8 cellular contexts compared by ENCODE assay signal in the genomic region with DNA sequence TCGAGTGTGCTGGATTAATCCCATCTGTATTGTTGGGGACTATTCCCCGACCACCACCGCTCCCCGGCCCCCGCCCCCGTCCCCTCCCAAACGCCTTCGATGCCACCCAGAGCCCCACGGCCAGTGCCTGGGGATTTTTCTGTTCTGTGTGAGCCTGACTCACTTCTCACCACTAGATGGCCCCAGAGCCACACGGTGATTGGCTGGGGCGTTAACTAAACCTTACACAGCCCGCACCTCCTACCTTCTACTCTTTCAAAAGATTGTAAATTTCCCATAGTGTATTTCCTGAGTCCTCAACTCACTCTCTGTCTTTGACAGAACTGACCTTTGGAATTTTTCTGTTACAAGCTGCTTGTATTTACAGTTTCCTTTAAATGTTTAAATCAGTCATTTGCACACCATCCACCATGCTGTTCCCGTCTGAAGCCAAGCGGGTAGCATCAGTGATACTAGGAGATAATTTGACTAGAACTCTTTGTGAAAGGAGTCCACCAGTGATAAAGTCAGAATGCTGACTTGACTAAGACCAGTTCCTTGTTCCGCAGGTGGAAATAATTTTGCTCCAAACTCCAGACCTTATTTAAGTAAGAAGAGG.
DNase-seq lines count a peak whose midpoint lies in the region; ATAC-seq, FAIRE-seq and TF ChIP-seq lines count a peak whose summit lies in the region.

No MANE protein-coding gene starts in this region.

- dilution Hi-C loops in keratinocyte (cut with MboI; ENCODE audit: extremely low pct_ligation_motif_present, low sequenced_read_pairs), result loop anchor here (25.0 kb wide), 1 partner anchor 238 kb away; the partner anchor contains the start of gene MLLT1

- H4K20me1 ChIP-seq in GM23338 (replicated peaks; ENCODE audit: insufficient read depth) (no peaks in the 10 kb centered on the region), keratinocyte (ENCODE audit: control insufficient read depth, extremely low read depth, insufficient read depth, low read length) (no peaks in the 10 kb centered on the region)

- H3K9me3 Mint-ChIP-seq in GM23338, result no peaks in the 10 kb centered on the region

- H3K9me3 ChIP-seq in WERI-Rb-1 (ENCODE audit: severe bottlenecking) (no peaks in the 10 kb centered on the region), keratinocyte (ENCODE audit: control insufficient read depth, low read depth, low read length) (no peaks in the 10 kb centered on the region)

- H3K4me1 ChIP-seq in GM23338 (ENCODE audit: insufficient read depth) (peaks cover 3% of the 10 kb centered on the region), keratinocyte (ENCODE audit: control insufficient read depth, extremely low read depth, insufficient read depth, low read length) (peaks cover 4% of the 10 kb centered on the region)

- no peaks in the 10 kb centered on the region for H3K27me3 Mint-ChIP-seq in GM23338 (ENCODE audit: insufficient read depth, low read depth, poor library complexity)

- H3K4me3 Mint-ChIP-seq in GM23338, result no peak overlapping the region

- no peaks in the 10 kb centered on the region for H3K9me1 ChIP-seq in keratinocyte (ENCODE audit: control insufficient read depth, extremely low read depth, insufficient read depth, low read length)

- DNase-seq in AG20443 (ENCODE audit: low spot score) (peak; percentile 89), GM23338 (ENCODE audit: low spot score) (peak; percentile 91), NCI-H2171 (lab: John Stamatoyannopoulos, UW) (peak; percentile 75), WERI-Rb-1 (peak; percentile 64), T47D (ENCODE audit: low read depth in 1 of 2, low spot score in 1 of 2) (peak; percentile 70 to 80), keratinocyte (ENCODE audit: low read depth, low spot score) (no peak)
- peak; percentile 64 to 75 for DNase-seq in stimulated activated CD4-positive, alpha-beta T cell treated with anti-CD3 and anti-CD28 coated beads, Interleukin-1b, Interleukin-23, amount 100 ng/mL, for 4 hours (ENCODE audit: low read depth in 2 of 2)

- no peak overlapping the region for H3K27ac Mint-ChIP-seq in GM23338

- H3K36me3 ChIP-seq in GM23338 (ENCODE audit: insufficient read depth) (no peaks in the 10 kb centered on the region), WERI-Rb-1 (no peaks in the 10 kb centered on the region), keratinocyte (ENCODE audit: control insufficient read depth in 2 of 2, extremely low read depth in 1 of 2, insufficient read depth in 2 of 2, low read length in 2 of 2) (peaks cover 2 to 6% of the 10 kb centered on the region in 2 experiments)

- H2AFZ ChIP-seq in GM23338 (no peak overlapping the region), keratinocyte (ENCODE audit: control insufficient read depth, low read length) (no peak overlapping the region)

- H3F3A ChIP-seq in GM23338 (replicated peaks; ENCODE audit: low read depth), result no peaks in the 10 kb centered on the region

- H3K4me2 ChIP-seq in GM23338 (no peak overlapping the region), keratinocyte (ENCODE audit: control insufficient read depth, extremely low read depth, insufficient read depth, low read depth, low read length) (no peak overlapping the region)

- no peaks in the 10 kb centered on the region for H3K36me3 Mint-ChIP-seq in GM23338 (ENCODE audit: low read depth)

- H3K27me3 ChIP-seq in GM23338 (ENCODE audit: insufficient read depth) (no peaks in the 10 kb centered on the region), WERI-Rb-1 (ENCODE audit: insufficient read depth, low read depth, severe bottlenecking) (no peaks in the 10 kb centered on the region), keratinocyte (ENCODE audit: control insufficient read depth, extremely low read depth, insufficient read depth, low read length) (no peaks in the 10 kb centered on the region)

- no peaks in the 10 kb centered on the region for H3K79me2 ChIP-seq in GM23338 (replicated peaks; ENCODE audit: insufficient read depth)
- H3K79me2 ChIP-seq in keratinocyte (ENCODE audit: control insufficient read depth, insufficient read depth, low read length), result peaks cover 12% of the 10 kb centered on the region

- 0 out of 2 replicates have a peak, but pooled peaks cover 3% of the 10 kb centered on the region for H3K9me2 ChIP-seq in GM23338 (ENCODE audit: insufficient read depth)

- FAIRE-seq in keratinocyte (lab: Jason Lieb, UNC), result no peak

- peaks cover 15% of the 10 kb centered on the region for H3K4me1 Mint-ChIP-seq in GM23338

- H3K9ac ChIP-seq in keratinocyte (ENCODE audit: control insufficient read depth, extremely low read depth, insufficient read depth, low read length), result no peak overlapping the region

- H3K4me3 ChIP-seq in GM23338 (no peak overlapping the region), WERI-Rb-1 (ENCODE audit: low read depth, low read length) (no peak overlapping the region), keratinocyte (ENCODE audit: control insufficient read depth in 2 of 3, extremely low read depth in 1 of 3, insufficient read depth in 2 of 3, low read depth in 1 of 3, low read length in 3 of 3) (no peak overlapping the region)

- H3K27ac ChIP-seq in GM23338 (ENCODE audit: low read depth) (no peak overlapping the region), WERI-Rb-1 (no peak overlapping the region), keratinocyte (ENCODE audit: control insufficient read depth, insufficient read depth, low read length) (peak overlapping the region; percentile 28)

- TF ChIP-seq CTCF in GM23338 (conservative IDR thresholded peaks at IDR 0.05; ENCODE audit: low read depth in 2 of 2) (peak; percentile 79 to 95), WERI-Rb-1 (IDR thresholded peaks at IDR 0.05; ENCODE audit: low read depth, low read length) (peak; percentile 87), keratinocyte (optimal IDR thresholded peaks at IDR 0.05 in 1 of 3, IDR thresholded peaks at IDR 0.05 in 1 of 3, conservative IDR thresholded peaks at IDR 0.05 in 1 of 3; ENCODE audit: extremely low read depth in 1 of 3, insufficient read depth in 2 of 3, low read length in 3 of 3) (peak; percentile 68 to 93 (median 90))

- in situ Hi-C loops in T47D (cut with HindIII; ENCODE audit: low pct_unique_long_range_greater_than_20kb, low sequenced_read_pairs), result no loop called here

- peak; percentile 96 for ATAC-seq in GM23338
- no peak for ATAC-seq in GM21390 (IDR thresholded peaks at IDR 0.05; ENCODE audit: unreplicated experiment)

TF ChIP-seq in GM23338, 12 proteins besides CTCF, POLR2A, EP300 and RAD21 (continues in another document):
- TF ChIP-seq CREB1 (CRISPR knock-in tag; IDR thresholded peaks at IDR 0.05; ENCODE audit: low read depth) (no peak), STAT1 (IDR thresholded peaks at IDR 0.05; ENCODE audit: unreplicated experiment) (no peak), EZH2phosphoT487 (IDR thresholded peaks at IDR 0.05; ENCODE audit: unreplicated experiment) (no peak), ZNF462 (CRISPR knock-in tag; IDR thresholded peaks at IDR 0.05) (no peak)
